19 cellular contexts compared by ENCODE assay signal in the genomic region with DNA sequence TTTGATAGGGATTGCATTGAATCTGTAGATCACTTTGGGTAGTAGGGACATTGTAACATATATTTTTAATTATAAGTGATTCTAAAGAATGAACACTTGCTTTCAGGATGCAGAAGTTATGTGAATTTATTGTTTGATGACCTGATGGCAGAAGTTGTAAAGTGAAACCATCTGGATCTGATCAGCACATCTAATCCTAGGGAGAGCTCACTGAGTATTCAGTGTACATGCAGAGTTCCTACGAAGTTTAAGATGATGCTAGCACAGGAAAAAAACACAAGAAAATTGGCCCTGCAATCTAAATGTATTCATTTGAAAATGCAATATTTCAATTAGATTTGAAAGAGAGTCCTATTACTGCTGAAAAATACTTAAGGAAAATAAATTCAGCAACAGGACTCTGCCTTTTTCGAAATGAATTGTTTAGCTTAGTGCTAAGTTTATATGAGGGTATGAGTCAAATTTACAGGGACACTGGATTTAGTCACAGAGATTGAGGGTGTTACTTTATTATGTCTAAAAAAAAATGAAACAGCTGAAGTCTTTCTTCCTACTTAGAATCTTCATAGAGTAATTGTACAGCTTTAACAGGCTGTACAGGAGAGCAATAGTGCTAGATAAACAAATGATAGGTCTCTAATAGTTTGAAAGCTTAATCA.
"Had no signal": no experiment of that assay in that cellular context is flagged by ENCODE, and none has a peak within 500 bp of the region (broad histone marks: within the 10 kb centered on the region; RNA-seq: fewer than 3 reads in every experiment).

No MANE protein-coding gene starts in this region.

- H3K27ac Mint-ChIP-seq: activated naive CD8-positive, alpha-beta T cell treated with anti-CD3 and anti-CD28 coated beads, Interleukin-2, amount 10 ng/mL, durations not matched to agents 7 days and 5 days; activated T-helper 1 cell treated with anti-CD3 and anti-CD28 coated beads, Interleukin-12 subunit alpha, Interleukin-12 subunit beta, Interleukin-2, Interleukin-4 antibody, amounts not matched to agents 30 ng/mL and 10 ng/mL and 1 ng/mL, durations not matched to agents 14 hours and 24 hours and 36 hours; memory B cell; nephron progenitor cell; T-helper 2 cell treated with Interferon-gamma antibody and Interleukin-4, amounts not matched to agents 5 μg/mL and 100 μg/mL, for 36 hours; type B pancreatic cell had no signal

- H3K9me3 Mint-ChIP-seq: activated naive CD8-positive, alpha-beta T cell treated with anti-CD3 and anti-CD28 coated beads, Interleukin-2, amount 10 ng/mL, durations not matched to agents 7 days and 5 days; type B pancreatic cell had no signal

- H3K9me3 ChIP-seq: esophagus squamous epithelium, prostate gland, suprapubic skin had no signal

- H3K4me3 ChIP-seq: breast epithelium, esophagus squamous epithelium, prostate gland, suprapubic skin had no signal

- H3K36me3 ChIP-seq: breast epithelium, esophagus squamous epithelium, prostate gland, suprapubic skin had no signal

- ATAC-seq: left ventricle myocardium superior; right cardiac atrium; stimulated activated naive CD8-positive, alpha-beta T cell treated with anti-CD3 and anti-CD28 coated beads, Interleukin-15, Interleukin-2, amounts not matched to agents 100 U/mL and 50 U/mL, for 24 hours had no signal

- H3K4me1 Mint-ChIP-seq: memory B cell, nephron progenitor cell had no signal

- DNase-seq: activated CD4-positive, CD25-positive, alpha-beta regulatory T cell treated with anti-CD3 and anti-CD28 coated beads, Interleukin-2, amount 50 U/mL, for 72 hours; activated naive CD8-positive, alpha-beta T cell treated with anti-CD3 and anti-CD28 coated beads, Interleukin-2, amount 10 ng/mL, durations not matched to agents 7 days and 5 days; aorta; cerebellar nuclear complex; effector CD8-positive, alpha-beta T cell; esophagus squamous epithelium; hypothalamus; left ventricle myocardium superior; nephron progenitor cell; right cardiac atrium; small intestine; stimulated activated naive CD8-positive, alpha-beta T cell treated with anti-CD3 and anti-CD28 coated beads, Interleukin-15, Interleukin-2, amounts not matched to agents 100 U/mL and 50 U/mL, for 24 hours had no signal

- H3K36me3 Mint-ChIP-seq: activated naive CD8-positive, alpha-beta T cell treated with anti-CD3 and anti-CD28 coated beads, Interleukin-2, amount 10 ng/mL, durations not matched to agents 7 days and 5 days; memory B cell had no signal

- H3K27ac ChIP-seq: breast epithelium, esophagus squamous epithelium, prostate gland, suprapubic skin had no signal

- H3K27me3 Mint-ChIP-seq: memory B cell, type B pancreatic cell had no signal

- H3K4me3 Mint-ChIP-seq: activated naive CD8-positive, alpha-beta T cell treated with anti-CD3 and anti-CD28 coated beads, Interleukin-2, amount 10 ng/mL, durations not matched to agents 7 days and 5 days; activated T-helper 1 cell treated with anti-CD3 and anti-CD28 coated beads, Interleukin-12 subunit alpha, Interleukin-12 subunit beta, Interleukin-2, Interleukin-4 antibody, amounts not matched to agents 30 ng/mL and 10 ng/mL and 1 ng/mL, durations not matched to agents 14 hours and 24 hours and 36 hours; memory B cell; nephron progenitor cell; T-helper 2 cell treated with Interferon-gamma antibody and Interleukin-4, amounts not matched to agents 5 μg/mL and 100 μg/mL, for 36 hours; type B pancreatic cell had no signal

- H3K27me3 ChIP-seq: breast epithelium, esophagus squamous epithelium, suprapubic skin had no signal

- H3K4me1 ChIP-seq: breast epithelium, esophagus squamous epithelium, prostate gland, suprapubic skin had no signal
